Comparison of ENCODE assay signal across 8 cellular contexts in the genomic region with DNA sequence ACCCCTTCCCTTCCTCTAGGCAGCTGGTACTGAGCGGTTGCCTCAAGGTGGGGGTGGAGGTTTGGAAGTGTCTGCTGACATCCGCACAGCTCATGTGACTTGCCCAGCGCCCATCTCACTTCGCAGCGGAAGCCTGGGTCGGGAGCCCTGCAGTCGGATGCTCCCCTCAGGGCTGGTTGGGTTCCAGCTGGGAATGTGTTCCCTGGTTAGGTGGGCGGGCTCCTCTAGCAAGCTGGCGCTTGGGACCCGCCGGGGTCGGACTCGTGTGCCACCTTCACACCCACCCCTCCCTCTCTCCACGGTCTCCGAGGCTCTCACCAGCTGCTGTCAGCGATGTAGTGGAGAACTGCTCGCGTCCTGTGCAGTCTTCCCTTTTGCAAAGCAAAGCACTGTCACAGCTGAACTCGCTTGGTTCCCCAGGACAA. TPM values are rescaled to one million over a fixed set of nuclear protein-coding genes. Genes with fewer than 3 reads are reported as not detected.
DNase-seq lines count a peak whose midpoint lies in the region; ATAC-seq and TF ChIP-seq lines count a peak whose summit lies in the region.

No MANE protein-coding gene starts in this region.

- no peaks in the 10 kb centered on the region for H3K27me3 ChIP-seq in HL-60 (ENCODE audit: insufficient read depth, poor library complexity, severe bottlenecking)
- no peaks in the 10 kb centered on the region for H3K27me3 ChIP-seq in layer of hippocampus (ENCODE audit: control insufficient read depth, insufficient read depth, low read length)

- DNase-seq in AG04449 (ENCODE audit: low read depth, low spot score) (no peak), HL-60 (ENCODE audit: low read depth in 1 of 2, low spot score in 1 of 2) (peak in 1 of 2 experiments; percentile 78), SIG-M5 treated with dmso at 0.1 percent for 504 hours (lab: John Stamatoyannopoulos, UW; ENCODE audit: unreplicated experiment) (no peak), medulla oblongata (ENCODE audit: extremely low spot score) (no peak)
- peak; percentile 54 for DNase-seq in activated naive CD8-positive, alpha-beta T cell treated with anti-CD3 and anti-CD28 coated beads for 36 hours

- H3K4me1 Mint-ChIP-seq in activated naive CD8-positive, alpha-beta T cell treated with anti-CD3 and anti-CD28 coated beads for 36 hours, result peaks cover 63% of the 10 kb centered on the region

- H3K4me3 Mint-ChIP-seq in activated naive CD8-positive, alpha-beta T cell treated with anti-CD3 and anti-CD28 coated beads for 36 hours, result peak overlapping the region; percentile 50

- H3K4me3 ChIP-seq in AG04449 (ENCODE audit: low read depth, low read length), result peak overlapping the region; percentile 15
- no peak overlapping the region for H3K4me3 ChIP-seq in HL-60 (replicated peaks; ENCODE audit: insufficient read depth, low read length)

- CTCF ChIA-PET in AG04449 (lab: Yijun Ruan, JAX), result interaction anchor here (0.9 to 5.6 kb wide), 5 partner anchors 10 to 50 kb away, joined by 3 to 29 read pairs (median 3); no protein-coding TSS in a partner anchor

- H3K27ac Mint-ChIP-seq in activated naive CD8-positive, alpha-beta T cell treated with anti-CD3 and anti-CD28 coated beads for 36 hours, result peak overlapping the region; percentile 58

- no peak for ATAC-seq in GM19035 (IDR thresholded peaks at IDR 0.05; ENCODE audit: unreplicated experiment)
- ATAC-seq in GM21367 (IDR thresholded peaks at IDR 0.05; ENCODE audit: unreplicated experiment), result no peak

- H3K27me3 Mint-ChIP-seq in activated naive CD8-positive, alpha-beta T cell treated with anti-CD3 and anti-CD28 coated beads for 36 hours, result no peaks in the 10 kb centered on the region

- H3K27ac ChIP-seq in HL-60 (replicated peaks), result peak overlapping the region; percentile 23; the same call in 1 of the 2 replicates
- H3K27ac ChIP-seq in layer of hippocampus (ENCODE audit: low read depth, low read length), result peak overlapping the region; percentile 5

- no peaks in the 10 kb centered on the region for H3K9me3 Mint-ChIP-seq in activated naive CD8-positive, alpha-beta T cell treated with anti-CD3 and anti-CD28 coated beads for 36 hours

- POLR2A ChIA-PET in AG04449 (lab: Yijun Ruan, JAX), result no interaction called here

- no peak for TF ChIP-seq CTCF in AG04449 (IDR thresholded peaks at IDR 0.05; ENCODE audit: insufficient read depth, low read length, missing control alignments)
- TF ChIP-seq CTCF in HL-60 (IDR thresholded peaks at IDR 0.05; ENCODE audit: insufficient read depth, low read length), result no peak

- peaks cover 5% of the 10 kb centered on the region for H3K36me3 Mint-ChIP-seq in activated naive CD8-positive, alpha-beta T cell treated with anti-CD3 and anti-CD28 coated beads for 36 hours

RNA-seq across cellular contexts. Expression of gene PPP1R37, which starts 10.2 kb away (rescaled TPM):
- 10 to 100 TPM; 13.3 to 15.3 TPM for total RNA-seq in activated naive CD8-positive, alpha-beta T cell treated with anti-CD3 and anti-CD28 coated beads for 36 hours

RNA-seq across cellular contexts. Expression of gene GEMIN7, which starts 24.2 kb away (rescaled TPM):
- total RNA-seq in activated naive CD8-positive, alpha-beta T cell treated with anti-CD3 and anti-CD28 coated beads for 36 hours, result 10 to 100 TPM; 53.6 to 58.2 TPM

RNA-seq across cellular contexts. Expression of gene ZNF296, which starts 26.9 kb away (rescaled TPM):
- 1 to 10 TPM; 5.4 to 6.3 TPM for total RNA-seq in activated naive CD8-positive, alpha-beta T cell treated with anti-CD3 and anti-CD28 coated beads for 36 hours

RNA-seq across cellular contexts. Expression of gene NKPD1, which starts 57.6 kb away (rescaled TPM):
- total RNA-seq in activated naive CD8-positive, alpha-beta T cell treated with anti-CD3 and anti-CD28 coated beads for 36 hours, result under 1 TPM in 1 of 2 experiments, not detected in 1; 0.24 TPM
